ENCODE assay signal across 9 cellular contexts in genomic region chr10:127117125-127117524, GRCh38.
A peak's percentile ranks its signal among the peaks of the same experiment; 100 is the strongest.
DNase-seq lines count a peak whose midpoint lies in the region; ATAC-seq and TF ChIP-seq lines count a peak whose summit lies in the region.
"Had no signal": no experiment of that assay in that cellular context is flagged by ENCODE, and none has a peak within 500 bp of the region (broad histone marks: within the 10 kb centered on the region; RNA-seq: fewer than 3 reads in every experiment).

No MANE protein-coding gene starts in this region.

- intact Hi-C loops in ascending aorta (cut with DNase I): no loop called here

- H3K27me3 ChIP-seq in DND-41 (ENCODE audit: insufficient read depth, low read length, poor library complexity): no peaks in the 10 kb centered on the region
- H3K27me3 ChIP-seq in ascending aorta: no peaks in the 10 kb centered on the region

- no peak overlapping the region for H3K4me2 ChIP-seq in DND-41 (ENCODE audit: insufficient read depth, low read length)

- peaks cover 3% of the 10 kb centered on the region; the same call in 1 of the 2 replicates for H3K4me1 ChIP-seq in DND-41 (ENCODE audit: insufficient read depth, low read length)
- no peaks in the 10 kb centered on the region for H3K4me1 ChIP-seq in ascending aorta

- peak; percentile 63; the same call in 2 of the 3 replicates for ATAC-seq in DND-41 (ENCODE audit: insufficient read depth, low read depth)
- no peak for ATAC-seq in HG03108 (IDR thresholded peaks at IDR 0.05; ENCODE audit: unreplicated experiment)

- no peak overlapping the region for H3K9ac ChIP-seq in DND-41 (ENCODE audit: low read depth, low read length)

- DNase-seq in DND-41 (peak; percentile 72), LoVo (ENCODE audit: low spot score) (peak; percentile 13), choroid plexus epithelial cell (ENCODE audit: low read depth) (peak; percentile 74), mucosa of gallbladder (ENCODE audit: low spot score) (peak; percentile 51), ascending aorta (ENCODE audit: low spot score in 2 of 2) (no peak), dedifferentiated amniotic fluid mesenchymal stem cell (ENCODE audit: extremely low spot score) (no peak), H4 (ENCODE audit: low spot score) (no peak)
- DNase-seq: naive B cell had no signal

- H3K36me3 ChIP-seq in DND-41 (ENCODE audit: insufficient read depth, low read length) (no peaks in the 10 kb centered on the region), ascending aorta (peaks cover 0 to 13% of the 10 kb centered on the region in 2 donors)

- TF ChIP-seq CTCF in DND-41 (IDR thresholded peaks at IDR 0.05; ENCODE audit: borderline replicate concordance, extremely low read depth, low read length, poor library complexity, severe bottlenecking): no peak
- TF ChIP-seq CTCF in choroid plexus epithelial cell (conservative IDR thresholded peaks at IDR 0.05; ENCODE audit: low read depth, low read length): no peak
- no peak for TF ChIP-seq CTCF in ascending aorta (IDR thresholded peaks at IDR 0.05)

- H3K27ac ChIP-seq in DND-41 (ENCODE audit: low read length): no peak overlapping the region
- no peak overlapping the region for H3K27ac ChIP-seq in ascending aorta

- no peaks in the 10 kb centered on the region for H3K9me3 ChIP-seq in DND-41 (ENCODE audit: insufficient read depth, low read length, severe bottlenecking)
- H3K9me3 ChIP-seq in ascending aorta: no peaks in the 10 kb centered on the region

- no peaks in the 10 kb centered on the region for H3K79me2 ChIP-seq in DND-41 (ENCODE audit: insufficient read depth, low read length)

- H4K20me1 ChIP-seq in DND-41 (ENCODE audit: insufficient read depth, low read length): no peaks in the 10 kb centered on the region

- no peak overlapping the region for H2AFZ ChIP-seq in DND-41 (ENCODE audit: low read depth, low read length)

- H3K4me3 ChIP-seq in DND-41 (ENCODE audit: low read depth in 1 of 2, low read length in 2 of 2) (no peak overlapping the region), choroid plexus epithelial cell (ENCODE audit: low read depth, low read length) (no peak overlapping the region), ascending aorta (no peak overlapping the region)

Comparison
In these comparisons a context has a peak if more than half of its experiments do, and no peak if none do; other contexts are left out.
1. DNase-seq: peak in DND-41 (single experiment), LoVo (single experiment), choroid plexus epithelial cell (single experiment) and mucosa of gallbladder (single experiment); none in ascending aorta (0 of 2), dedifferentiated amniotic fluid mesenchymal stem cell (single experiment) and H4 (single experiment).